8 cellular contexts compared by ENCODE assay signal in the genomic region with DNA sequence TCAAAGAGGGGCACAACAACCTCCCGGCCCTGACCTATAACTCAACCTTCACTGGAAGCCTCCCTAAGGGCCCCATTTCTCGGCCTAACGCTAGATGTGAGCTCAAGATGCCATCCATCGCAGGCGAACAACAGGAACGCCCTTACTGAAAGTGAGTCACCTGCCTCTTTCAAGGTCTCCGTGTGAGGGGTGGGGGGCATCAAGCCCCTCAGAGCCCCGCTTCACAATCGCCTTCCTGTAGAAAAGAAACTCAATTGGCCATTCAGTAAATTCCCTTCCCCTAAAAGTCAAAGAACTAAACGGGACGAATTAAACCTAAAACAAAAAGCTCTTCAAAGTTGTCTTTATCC. TPM values are rescaled to one million over a fixed set of nuclear protein-coding genes. Genes with fewer than 3 reads are reported as not detected.
A peak's percentile ranks its signal among the peaks of the same experiment; 100 is the strongest.
DNase-seq lines count a peak whose midpoint lies in the region; ATAC-seq, FAIRE-seq and TF ChIP-seq lines count a peak whose summit lies in the region.

No MANE protein-coding gene starts in this region.

- peaks cover 0 to 1% of the 10 kb centered on the region in 2 experiments for H4K20me1 ChIP-seq in H1 (replicated peaks in 1 of 2; ENCODE audit: control insufficient read depth in 1 of 2, insufficient read depth in 2 of 2, low read length in 2 of 2)

- POLR2A ChIA-PET in activated CD4-positive, alpha-beta memory T cell treated with anti-CD3 and anti-CD28 coated beads for 36 hours (lab: Charles Lee): interaction anchor here (0.8 to 2.0 kb wide), 5 partner anchors 48 to 244 kb away, joined by 3 to 5 read pairs (median 4); a partner anchor contains a TSS
- POLR2A ChIA-PET in H1 (lab: Charles Lee; ENCODE audit: partially characterized antibody): interaction anchor here (0.5 to 1.7 kb wide), 7 partner anchors 9 to 159 kb away, joined by 3 to 6 read pairs (median 3); a partner anchor contains a TSS

- H3K4me3 ChIP-seq in GM12865 (ENCODE audit: low read depth, low read length) (peak overlapping the region; percentile 79), H1 (ENCODE audit: extremely low read depth in 1 of 4, insufficient read depth in 2 of 4, low read depth in 3 of 4, low read length in 4 of 4) (peak overlapping the region; percentile 80 to 98 (median 88)), mononuclear cell (ENCODE audit: low read length) (peak overlapping the region; percentile 96)

- TF ChIP-seq EP300 in H1 (IDR thresholded peaks at IDR 0.05; ENCODE audit: borderline replicate concordance in 1 of 2, low read depth in 2 of 2, low read length in 2 of 2): no peak

- H4K5ac ChIP-seq in H1 (ENCODE audit: insufficient read length, low read depth, low read length): no peak overlapping the region

- no peak overlapping the region for H3K23ac ChIP-seq in H1 (ENCODE audit: insufficient read length)

- CTCF ChIA-PET in activated CD4-positive, alpha-beta memory T cell treated with anti-CD3 and anti-CD28 coated beads for 36 hours (lab: Charles Lee): interaction anchor here (0.9 to 1.6 kb wide), 2 partner anchors 48 to 165 kb away, joined by 3 to 4 read pairs; a partner anchor contains a TSS
- CTCF ChIA-PET in H1 (lab: Charles Lee; ENCODE audit: partially characterized antibody): interaction anchor here (0.7 to 1.3 kb wide), 3 partner anchors 11 to 178 kb away, joined by 3 to 4 read pairs (median 3); no protein-coding TSS in a partner anchor

- no peak overlapping the region for H3K14ac ChIP-seq in H1 (ENCODE audit: insufficient read length)

- H3K79me2 ChIP-seq in H1 (ENCODE audit: control insufficient read depth in 1 of 2, insufficient read depth in 2 of 2, low read length in 2 of 2): no peaks in the 10 kb centered on the region

- no peak for TF ChIP-seq RAD21 in H1 (IDR thresholded peaks at IDR 0.05 in 1 of 2, conservative IDR thresholded peaks at IDR 0.05 in 1 of 2; ENCODE audit: low read depth in 2 of 2, low read length in 2 of 2)

- no peaks in the 10 kb centered on the region for H3K79me1 ChIP-seq in H1 (ENCODE audit: low read depth, low read length)

- 0 out of 8 replicates have a peak, but pooled peaks cover 0 to 3% (median 0%) of the 10 kb centered on the region in 4 experiments for H3K36me3 ChIP-seq in H1 (ENCODE audit: control insufficient read depth in 2 of 4, insufficient read depth in 4 of 4, low read length in 3 of 4)

- H2BK15ac ChIP-seq in H1 (ENCODE audit: low read length): no peak overlapping the region

- H2BK5ac ChIP-seq in H1 (ENCODE audit: low read depth, low read length): no peak overlapping the region; the same call in 1 of the 2 replicates

- H4K91ac ChIP-seq in H1 (replicated peaks; ENCODE audit: insufficient read length, low read length): no peak overlapping the region

- no peaks in the 10 kb centered on the region for H3K27me3 Mint-ChIP-seq in IgD-negative memory B cell
- H3K27me3 Mint-ChIP-seq in activated CD4-positive, alpha-beta memory T cell treated with anti-CD3 and anti-CD28 coated beads for 36 hours: no peaks in the 10 kb centered on the region

- 10% methylated on average over 11 of the region's 11 CpGs; no CpG with 5 or more reads in 1 of the 2 experiments for WGBS in H1 (ENCODE audit: extremely low coverage in 1 of 2, insufficient coverage in 1 of 2, insufficient read length in 1 of 2, insufficient replicate concordance in 2 of 2, low coverage in 1 of 2, low lambda C conversion rate in 2 of 2, missing lambda C conversion rate in 1 of 2), 2 experiments

- peaks cover 5% of the 10 kb centered on the region; the same call in 1 of the 2 replicates for H3K23me2 ChIP-seq in H1 (ENCODE audit: low read depth, low read length)

- FAIRE-seq in H1 (lab: Jason Lieb, UNC): no peak

- TF ChIP-seq CTCF in GM12865 (IDR thresholded peaks at IDR 0.05; ENCODE audit: insufficient read depth, low read depth, low read length, missing control alignments) (no peak), H1 (IDR thresholded peaks at IDR 0.05; ENCODE audit: control extremely low read depth in 1 of 3, insufficient read depth in 1 of 3, low read depth in 1 of 3, low read length in 3 of 3) (no peak)

- peak overlapping the region; percentile 77 to 88 for H3K4me2 ChIP-seq in H1 (ENCODE audit: insufficient read depth in 1 of 2, low read depth in 2 of 2, low read length in 2 of 2)

- H3K4me1 Mint-ChIP-seq in IgD-negative memory B cell: peaks cover 20 to 33% (median 28%) of the 10 kb centered on the region in 3 donors
- H3K4me1 Mint-ChIP-seq in activated CD4-positive, alpha-beta memory T cell treated with anti-CD3 and anti-CD28 coated beads for 36 hours (ENCODE audit: low read depth): peaks cover 29% of the 10 kb centered on the region

- ATAC-seq in HG03520 (IDR thresholded peaks at IDR 0.05; ENCODE audit: unreplicated experiment): no peak

- no peak overlapping the region for H2BK12ac ChIP-seq in H1 (ENCODE audit: low read depth, low read length)

- no peak for TF ChIP-seq POLR2A in H1 (IDR thresholded peaks at IDR 0.05; ENCODE audit: control extremely low read depth in 1 of 2, low read depth in 2 of 2, low read length in 2 of 2)

- H3K36me3 Mint-ChIP-seq in IgD-negative memory B cell: peaks cover 11% of the 10 kb centered on the region
- peaks cover 20% of the 10 kb centered on the region for H3K36me3 Mint-ChIP-seq in activated CD4-positive, alpha-beta memory T cell treated with anti-CD3 and anti-CD28 coated beads for 36 hours

- H3K4me1 ChIP-seq in H1 (replicated peaks in 1 of 4; ENCODE audit: control insufficient read depth in 3 of 4, insufficient read depth in 4 of 4, low read length in 3 of 4): no peaks in the 10 kb centered on the region
- H3K4me1 ChIP-seq in mononuclear cell (ENCODE audit: insufficient read depth, low read length): peaks cover 19% of the 10 kb centered on the region

- DNase-seq in GM12865 (ENCODE audit: low read depth): peak; percentile 57
- DNase-seq in activated CD4-positive, alpha-beta memory T cell treated with anti-CD3 and anti-CD28 coated beads for 36 hours: peak; percentile 58
- DNase-seq in H1 (ENCODE audit: low read depth in 1 of 2, low spot score in 2 of 2): peak in 1 of 2 experiments; percentile 13
- peak; percentile 63 for DNase-seq in stimulated activated CD8-positive, alpha-beta memory T cell treated with anti-CD3 and anti-CD28 coated beads, Interleukin-4, amount 100 ng/mL, for 48 hours
- no peak for DNase-seq in COLO829 (ENCODE audit: low spot score)

- no peak overlapping the region; the same call in 1 of the 2 replicates for H3K27ac ChIP-seq in H1 (ENCODE audit: low read depth, low read length)

- peaks cover 4 to 13% of the 10 kb centered on the region in 2 experiments; a peak in 3 of 4 replicates for H3K9me3 ChIP-seq in H1 (ENCODE audit: insufficient read depth in 2 of 2, low read depth in 1 of 2, low read length in 1 of 2)
- no peaks in the 10 kb centered on the region for H3K9me3 ChIP-seq in mononuclear cell (ENCODE audit: low read depth, low read length)

- peak overlapping the region; percentile 63 to 71 (median 68) for H3K9ac ChIP-seq in H1 (replicated peaks in 1 of 4; ENCODE audit: extremely low read depth in 1 of 4, low read depth in 3 of 4, low read length in 3 of 4)

- no peak overlapping the region for H3K18ac ChIP-seq in H1 (ENCODE audit: extremely low read depth, low read length)

- H4K8ac ChIP-seq in H1 (ENCODE audit: extremely low read depth, insufficient read depth, low read length): no peak overlapping the region; the same call in 1 of the 2 replicates

- H3K9me3 Mint-ChIP-seq in IgD-negative memory B cell: peaks cover 4 to 5% (median 4%) of the 10 kb centered on the region in 3 donors
- peaks cover 12% of the 10 kb centered on the region for H3K9me3 Mint-ChIP-seq in activated CD4-positive, alpha-beta memory T cell treated with anti-CD3 and anti-CD28 coated beads for 36 hours

- intact Hi-C loops in activated CD4-positive, alpha-beta memory T cell treated with anti-CD3 and anti-CD28 coated beads for 36 hours (cut with micrococcal nuclease): loop anchor here (1.0 to 10.0 kb wide), 5 partner anchors 48 to 526 kb away; a partner anchor contains a TSS

- no peaks in the 10 kb centered on the region for H3K27me3 ChIP-seq in H1 (replicated peaks in 1 of 4; ENCODE audit: control insufficient read depth in 3 of 4, extremely low read depth in 1 of 4, insufficient read depth in 3 of 4, low read length in 3 of 4)
- no peaks in the 10 kb centered on the region for H3K27me3 ChIP-seq in mononuclear cell (ENCODE audit: insufficient read depth, low read length)

- peak overlapping the region; percentile 95; the same call in 1 of the 2 replicates for H2AFZ ChIP-seq in H1 (ENCODE audit: low read length)

- no peak overlapping the region for H3K56ac ChIP-seq in H1 (replicated peaks; ENCODE audit: insufficient read length, low read depth, low read length)

- H2AK5ac ChIP-seq in H1 (ENCODE audit: low read depth, low read length): no peak overlapping the region

- peak overlapping the region; percentile 96 to 100 (median 100) for H3K4me3 Mint-ChIP-seq in IgD-negative memory B cell
- peak overlapping the region; percentile 99 for H3K4me3 Mint-ChIP-seq in activated CD4-positive, alpha-beta memory T cell treated with anti-CD3 and anti-CD28 coated beads for 36 hours

- peak overlapping the region; percentile 92 to 99 (median 94) for H3K27ac Mint-ChIP-seq in IgD-negative memory B cell
- peak overlapping the region; percentile 96 for H3K27ac Mint-ChIP-seq in activated CD4-positive, alpha-beta memory T cell treated with anti-CD3 and anti-CD28 coated beads for 36 hours

- no peak overlapping the region for H3K4ac ChIP-seq in H1 (replicated peaks; ENCODE audit: insufficient read length, low read depth, low read length)

- no peak overlapping the region for H2BK20ac ChIP-seq in H1 (ENCODE audit: low read length)

- no peak overlapping the region for H2BK120ac ChIP-seq in H1 (replicated peaks; ENCODE audit: low read depth, low read length)

RNA-seq across cellular contexts. Expression of a gene that starts 0.7 kb away (rescaled TPM):
- 11.3 TPM for polyA plus RNA-seq in IgD-negative memory B cell
- total RNA-seq in activated CD4-positive, alpha-beta memory T cell treated with anti-CD3 and anti-CD28 coated beads for 36 hours: 10 to 100 TPM; 16.3 to 18.0 TPM
- 14.9 and 15.7 TPM in 2 replicates for total RNA-seq in H1 (2021; fragmentation: NEBNext Ultra II Directional; extraction: Animal tissue kit (Norgen Biotek cat#: 25700))
- 4.1 and 5.1 TPM in 2 replicates for polyA plus RNA-seq in H1 (2011; rRNA removed)
- polyA plus RNA-seq in H1 (2011; cell fraction: cytosol; rRNA removed): 4.9 TPM
- 20.0 TPM for polyA plus RNA-seq in H1 (2011; cell fraction: nucleus; rRNA removed)
- 3.5 to 7.7 TPM (median 4.0 TPM) in 4 replicates for polyA plus RNA-seq in H1 (2012, experiment 1 of 2)
- polyA plus RNA-seq in H1 (2012, experiment 2 of 2): 0.46 TPM
- polyA plus RNA-seq in H1 (2013, experiment 1 of 2): 11.3 TPM
- polyA plus RNA-seq in H1 (2013, experiment 2 of 2): 8.0 TPM
- polyA minus RNA-seq in H1 (2011; rRNA and poly(A)+ RNA removed): 17.0 and 24.5 TPM in 2 replicates
- 3.0 TPM for polyA minus RNA-seq in H1 (2011; cell fraction: cytosol; rRNA and poly(A)+ RNA removed)
- 31.6 TPM for polyA minus RNA-seq in H1 (2011; cell fraction: nucleus; rRNA and poly(A)+ RNA removed)
- total RNA-seq in mononuclear cell: 21.7 TPM

RNA-seq across cellular contexts. Expression of a gene that starts 45.9 kb away (rescaled TPM):
- polyA plus RNA-seq in IgD-negative memory B cell: 70.7 TPM
- total RNA-seq in activated CD4-positive, alpha-beta memory T cell treated with anti-CD3 and anti-CD28 coated beads for 36 hours: 10 to 100 TPM; 26.5 to 28.8 TPM
- total RNA-seq in H1 (2021; fragmentation: NEBNext Ultra II Directional; extraction: Animal tissue kit (Norgen Biotek cat#: 25700)): 9.3 and 10.2 TPM in 2 replicates
- 16.0 and 31.1 TPM in 2 replicates for polyA plus RNA-seq in H1 (2011; rRNA removed)
- polyA plus RNA-seq in H1 (2011; cell fraction: cytosol; rRNA removed): 20.2 TPM
- 15.1 TPM for polyA plus RNA-seq in H1 (2011; cell fraction: nucleus; rRNA removed)
- polyA plus RNA-seq in H1 (2012, experiment 1 of 2): 14.8 to 22.3 TPM (median 19.7 TPM) in 4 replicates
- polyA plus RNA-seq in H1 (2012, experiment 2 of 2): 8.0 TPM
- 24.1 TPM for polyA plus RNA-seq in H1 (2013, experiment 1 of 2)
- 25.9 TPM for polyA plus RNA-seq in H1 (2013, experiment 2 of 2)
- polyA minus RNA-seq in H1 (2011; rRNA and poly(A)+ RNA removed): 10.6 and 11.9 TPM in 2 replicates
- 7.5 TPM for polyA minus RNA-seq in H1 (2011; cell fraction: cytosol; rRNA and poly(A)+ RNA removed)
- 5.1 TPM for polyA minus RNA-seq in H1 (2011; cell fraction: nucleus; rRNA and poly(A)+ RNA removed)
- total RNA-seq in mononuclear cell: 4.3 TPM

RNA-seq across cellular contexts. Expression of a gene that starts 48.1 kb away (rescaled TPM):
- polyA plus RNA-seq in IgD-negative memory B cell: 17.2 TPM
- total RNA-seq in activated CD4-positive, alpha-beta memory T cell treated with anti-CD3 and anti-CD28 coated beads for 36 hours: 1 to 10 TPM; 3.6 to 3.9 TPM
- 39.6 and 41.3 TPM in 2 replicates for total RNA-seq in H1 (2021; fragmentation: NEBNext Ultra II Directional; extraction: Animal tissue kit (Norgen Biotek cat#: 25700))
- 7.5 and 10.0 TPM in 2 replicates for polyA plus RNA-seq in H1 (2011; rRNA removed)
- 8.9 TPM for polyA plus RNA-seq in H1 (2011; cell fraction: cytosol; rRNA removed)
- 14.1 TPM for polyA plus RNA-seq in H1 (2011; cell fraction: nucleus; rRNA removed)
- 10.1 to 15.7 TPM (median 12.1 TPM) in 4 replicates for polyA plus RNA-seq in H1 (2012, experiment 1 of 2)
- polyA plus RNA-seq in H1 (2012, experiment 2 of 2): 1.7 TPM
- 16.1 TPM for polyA plus RNA-seq in H1 (2013, experiment 1 of 2)
- polyA plus RNA-seq in H1 (2013, experiment 2 of 2): 16.2 TPM
- 71.5 and 118 TPM in 2 replicates for polyA minus RNA-seq in H1 (2011; rRNA and poly(A)+ RNA removed)
- 14.9 TPM for polyA minus RNA-seq in H1 (2011; cell fraction: cytosol; rRNA and poly(A)+ RNA removed)
- polyA minus RNA-seq in H1 (2011; cell fraction: nucleus; rRNA and poly(A)+ RNA removed): 50.5 TPM
- total RNA-seq in mononuclear cell: 17.3 TPM
